ENCODE assay signal across 1 cellular context in the genomic region with DNA sequence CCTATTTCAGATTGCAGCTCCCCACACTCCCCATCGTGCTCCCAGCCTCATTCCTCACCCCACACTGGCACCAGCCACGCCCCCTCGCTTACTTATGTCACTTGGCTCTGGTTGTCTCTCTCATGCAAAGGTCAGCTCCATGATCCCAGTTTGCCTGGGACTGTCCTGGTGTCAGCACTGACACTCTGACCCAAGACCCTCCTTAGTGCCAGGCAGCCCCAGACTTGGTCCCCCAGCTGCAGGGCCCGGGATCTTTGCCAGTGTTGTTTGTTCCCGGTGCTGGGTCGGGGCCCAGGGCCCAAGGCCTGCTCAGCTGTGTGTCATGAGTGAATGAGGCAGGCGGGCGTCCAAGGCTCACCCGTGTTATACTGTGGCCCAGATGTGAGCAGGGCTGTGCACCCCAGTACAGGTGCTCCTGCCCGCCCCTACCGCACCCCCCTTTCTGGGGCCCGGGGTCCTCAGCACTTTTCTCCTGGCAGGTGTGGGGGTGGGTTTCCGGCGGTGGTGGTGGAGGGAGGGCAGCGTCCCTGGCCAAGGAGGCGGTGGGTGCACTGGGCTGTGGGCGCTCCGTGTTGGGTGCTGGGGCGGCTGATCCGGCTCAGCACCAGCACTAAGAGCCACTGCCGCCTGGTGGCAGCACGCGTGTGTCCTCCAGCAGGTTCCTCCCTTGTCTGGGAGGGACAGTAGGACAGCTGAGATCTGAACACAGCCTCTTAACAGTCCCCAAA.
TF ChIP-seq lines count a peak whose summit lies in the region.

No MANE protein-coding gene starts in this region.

TF ChIP-seq in HCT116, 20 proteins besides CTCF, POLR2A, EP300 and RAD21 (continued from another document):
- TF ChIP-seq ZBTB33 (IDR thresholded peaks at IDR 0.05; ENCODE audit: extremely low read depth, insufficient replicate concordance, low read length) = no peak
- no peak for TF ChIP-seq FOSL1 (IDR thresholded peaks at IDR 0.05; ENCODE audit: low read depth)
- no peak for TF ChIP-seq ZFX (IDR thresholded peaks at IDR 0.05)
- no peak for TF ChIP-seq ELF1 (IDR thresholded peaks at IDR 0.05; ENCODE audit: borderline replicate concordance, low read depth)
